In the genomic region with DNA sequence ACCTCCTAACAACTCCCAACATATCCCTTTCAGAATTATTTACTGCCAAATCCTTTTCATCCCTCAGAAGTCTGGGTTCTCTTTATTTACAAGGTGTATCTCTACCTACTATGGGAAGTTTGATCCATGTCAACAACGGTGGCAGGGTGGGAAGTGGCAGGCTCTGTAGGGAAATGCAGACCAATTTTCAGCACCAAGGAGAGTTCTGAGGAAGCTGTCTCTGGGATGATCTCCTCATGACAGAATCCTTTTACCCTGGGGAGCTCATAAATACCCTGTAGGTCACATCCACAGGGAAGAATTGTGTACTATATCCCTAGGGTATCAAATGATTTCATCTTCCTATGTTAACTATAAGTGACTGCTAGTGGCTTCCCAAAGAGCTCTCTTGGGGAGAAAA, we compare ENCODE assay signal across 18 cellular contexts.
DNase-seq lines count a peak whose midpoint lies in the region; ATAC-seq and TF ChIP-seq lines count a peak whose summit lies in the region.
"Had no signal": no experiment of that assay in that cellular context is flagged by ENCODE, and none has a peak within 500 bp of the region (broad histone marks: within the 10 kb centered on the region; RNA-seq: fewer than 3 reads in every experiment).

No MANE protein-coding gene starts in this region.

- WGBS in SK-N-SH (ENCODE audit: low lambda C conversion rate), result 0% methylated on average over 1 of the region's 1 CpG

- no peak for TF ChIP-seq EP300 in SK-N-SH (IDR thresholded peaks at IDR 0.05; ENCODE audit: borderline replicate concordance in 1 of 2, low read depth in 1 of 2, low read length in 1 of 2)

- no peaks in the 10 kb centered on the region for H3K36me3 ChIP-seq in HCT116 (ENCODE audit: control insufficient read depth in 1 of 2, insufficient read depth in 2 of 2, low read length in 2 of 2)
- H3K36me3 ChIP-seq in SK-N-SH (replicated peaks in 1 of 2; ENCODE audit: control insufficient read depth in 1 of 2, insufficient read depth in 2 of 2, low read length in 1 of 2), result no peaks in the 10 kb centered on the region
- H3K36me3 ChIP-seq: BLaER1, heart left ventricle had no signal

- no TSS peak for BruUV-seq in HCT116 (replicated peaks; lab: Mats Ljungman, UMichigan)

- RAD21 ChIA-PET in HCT116 (lab: Charles Lee; ENCODE audit: low non-redundant PET in 1 of 2, low total read pairs in 2 of 2, uncharacterized antibody in 2 of 2, unreplicated experiment in 2 of 2), result no interaction called here

- H3F3A ChIP-seq in SK-N-SH (replicated peaks; ENCODE audit: insufficient read depth), result no peaks in the 10 kb centered on the region

- H4K20me1 ChIP-seq in HCT116 (ENCODE audit: insufficient read depth) (no peaks in the 10 kb centered on the region), SK-N-SH (ENCODE audit: insufficient read depth) (no peaks in the 10 kb centered on the region)
- H4K20me1 ChIP-seq: BLaER1 had no signal

- H3K79me2 ChIP-seq in HCT116 (ENCODE audit: insufficient read depth, low read length), result no peaks in the 10 kb centered on the region
- H3K79me2 ChIP-seq in SK-N-SH (ENCODE audit: insufficient read depth), result no peaks in the 10 kb centered on the region

- CTCF ChIA-PET in HCT116 (lab: Charles Lee), result no interaction called here
- CTCF ChIA-PET in SK-N-SH (lab: Yijun Ruan, JAX), result interaction anchor here (3.3 kb wide), 1 partner anchor 23 kb away, joined by 10 read pairs; no protein-coding TSS in a partner anchor

- ATAC-seq in HCT116 (0 out of 2 replicates have a peak, but pooled peaks have one; percentile 42), HG03457 (IDR thresholded peaks at IDR 0.05; ENCODE audit: unreplicated experiment) (no peak), HG03045 (IDR thresholded peaks at IDR 0.05; ENCODE audit: unreplicated experiment) (no peak)
- ATAC-seq: heart left ventricle, left cardiac atrium had no signal

- H2AFZ ChIP-seq in HCT116 (ENCODE audit: low read depth, low read length, poor library complexity, severe bottlenecking) (no peak overlapping the region), SK-N-SH (ENCODE audit: low read depth) (no peak overlapping the region)

- TF ChIP-seq RAD21 in HCT116 (IDR thresholded peaks at IDR 0.05; ENCODE audit: low read depth) (no peak), SK-N-SH (IDR thresholded peaks at IDR 0.05; ENCODE audit: low read length) (no peak)

- peaks cover 10 to 21% of the 10 kb centered on the region in 2 experiments for H3K4me1 ChIP-seq in HCT116 (ENCODE audit: control insufficient read depth in 1 of 2, insufficient read depth in 2 of 2, low read length in 2 of 2)
- no peaks in the 10 kb centered on the region for H3K4me1 ChIP-seq in SK-N-SH (ENCODE audit: control insufficient read depth in 1 of 2, insufficient read depth in 2 of 2, low read depth in 1 of 2, low read length in 1 of 2)
- H3K4me1 ChIP-seq: heart left ventricle had no signal

- H3K9ac ChIP-seq in HCT116 (ENCODE audit: low read length) (no peak overlapping the region), SK-N-SH (no peak overlapping the region)
- H3K9ac ChIP-seq: BLaER1 had no signal

- H3K27me3 ChIP-seq in HCT116 (ENCODE audit: insufficient read depth, low read length) (0 out of 2 replicates have a peak, but pooled peaks cover 9% of the 10 kb centered on the region), SK-N-SH (ENCODE audit: insufficient read depth) (no peaks in the 10 kb centered on the region; the same call in 1 of the 2 replicates)
- H3K27me3 ChIP-seq: BLaER1 had no signal

- intact Hi-C loops in HCT116 (cut with micrococcal nuclease), result no loop called here

- H3K9me2 ChIP-seq in HCT116 (ENCODE audit: insufficient read depth) (no peaks in the 10 kb centered on the region), SK-N-SH (no peaks in the 10 kb centered on the region)

- POLR2A ChIA-PET in HCT116 (lab: Charles Lee), result no interaction called here
- POLR2A ChIA-PET in SK-N-SH (lab: Yijun Ruan, JAX), result no interaction called here

- no peak overlapping the region for H3K27ac ChIP-seq in HCT116 (ENCODE audit: low read depth, low read length)
- H3K27ac ChIP-seq in SK-N-SH (ENCODE audit: low read depth in 2 of 2, low read length in 1 of 2), result no peak overlapping the region
- H3K27ac ChIP-seq: BLaER1, heart left ventricle had no signal

- TF ChIP-seq CTCF in HCT116 (IDR thresholded peaks at IDR 0.05 in 2 of 3, conservative IDR thresholded peaks at IDR 0.05 in 1 of 3; ENCODE audit: borderline replicate concordance in 1 of 3, insufficient read depth in 1 of 3, low read depth in 2 of 3, low read length in 2 of 3) (no peak), SK-N-SH (IDR thresholded peaks at IDR 0.05) (no peak)

- TF ChIP-seq POLR2A in HCT116 (IDR thresholded peaks at IDR 0.05; ENCODE audit: borderline replicate concordance, extremely low read depth, insufficient read depth, insufficient read length), result no peak

- H3K9me3 ChIP-seq in HCT116 (ENCODE audit: control insufficient read depth in 1 of 2, insufficient read depth in 1 of 2, low read depth in 1 of 2, low read length in 2 of 2) (no peaks in the 10 kb centered on the region), SK-N-SH (no peaks in the 10 kb centered on the region)
- H3K9me3 ChIP-seq: BLaER1, heart left ventricle had no signal

- H3K4me3 ChIP-seq in HCT116 (replicated peaks in 1 of 2; ENCODE audit: low read depth in 1 of 2, low read length in 2 of 2) (no peak overlapping the region), SK-N-SH (ENCODE audit: low read depth in 2 of 2, low read length in 1 of 2) (no peak overlapping the region)
- H3K4me3 ChIP-seq: BLaER1, heart left ventricle had no signal

- DNase-seq in AG08395 (ENCODE audit: low spot score) (peak; percentile 25), HCT116 (ENCODE audit: low read depth, low spot score) (no peak), SK-N-SH (no peak), iPS-NIHi11 (ENCODE audit: low spot score) (peak; percentile 76), NCI-H1105 (lab: John Stamatoyannopoulos, UW) (no peak)
- no peak for DNase-seq in stimulated activated CD4-positive, alpha-beta T cell treated with anti-CD3 and anti-CD28 coated beads, Interleukin-2, amount 100 ng/mL, for 48 hours
- DNase-seq: activated CD4-positive, alpha-beta T cell treated with anti-CD3 and anti-CD28 coated beads for 4 hours; amygdala; cortex of kidney; DND-41; erythroblast; heart left ventricle; left cardiac atrium; NCI-H1092 treated with DMSO at 0.1 percent for 48 hours; NCI-H524 had no signal

- no peak overlapping the region for H3K4me2 ChIP-seq in HCT116 (ENCODE audit: low read length)
- no peak overlapping the region for H3K4me2 ChIP-seq in SK-N-SH
- H3K4me2 ChIP-seq: BLaER1 had no signal

TF ChIP-seq in HCT116, 20 proteins besides CTCF, POLR2A, EP300 and RAD21 (continues in another document):
- no peak for TF ChIP-seq YY1 (IDR thresholded peaks at IDR 0.05; ENCODE audit: extremely low read depth, insufficient replicate concordance, low read depth, low read length)
- TF ChIP-seq SP1 (IDR thresholded peaks at IDR 0.05; ENCODE audit: low read depth), result no peak
- no peak for TF ChIP-seq SRF (IDR thresholded peaks at IDR 0.05; ENCODE audit: low read depth)

TF ChIP-seq in SK-N-SH, 30 proteins besides CTCF, POLR2A, EP300 and RAD21:
- TF ChIP-seq, protein P1, sequence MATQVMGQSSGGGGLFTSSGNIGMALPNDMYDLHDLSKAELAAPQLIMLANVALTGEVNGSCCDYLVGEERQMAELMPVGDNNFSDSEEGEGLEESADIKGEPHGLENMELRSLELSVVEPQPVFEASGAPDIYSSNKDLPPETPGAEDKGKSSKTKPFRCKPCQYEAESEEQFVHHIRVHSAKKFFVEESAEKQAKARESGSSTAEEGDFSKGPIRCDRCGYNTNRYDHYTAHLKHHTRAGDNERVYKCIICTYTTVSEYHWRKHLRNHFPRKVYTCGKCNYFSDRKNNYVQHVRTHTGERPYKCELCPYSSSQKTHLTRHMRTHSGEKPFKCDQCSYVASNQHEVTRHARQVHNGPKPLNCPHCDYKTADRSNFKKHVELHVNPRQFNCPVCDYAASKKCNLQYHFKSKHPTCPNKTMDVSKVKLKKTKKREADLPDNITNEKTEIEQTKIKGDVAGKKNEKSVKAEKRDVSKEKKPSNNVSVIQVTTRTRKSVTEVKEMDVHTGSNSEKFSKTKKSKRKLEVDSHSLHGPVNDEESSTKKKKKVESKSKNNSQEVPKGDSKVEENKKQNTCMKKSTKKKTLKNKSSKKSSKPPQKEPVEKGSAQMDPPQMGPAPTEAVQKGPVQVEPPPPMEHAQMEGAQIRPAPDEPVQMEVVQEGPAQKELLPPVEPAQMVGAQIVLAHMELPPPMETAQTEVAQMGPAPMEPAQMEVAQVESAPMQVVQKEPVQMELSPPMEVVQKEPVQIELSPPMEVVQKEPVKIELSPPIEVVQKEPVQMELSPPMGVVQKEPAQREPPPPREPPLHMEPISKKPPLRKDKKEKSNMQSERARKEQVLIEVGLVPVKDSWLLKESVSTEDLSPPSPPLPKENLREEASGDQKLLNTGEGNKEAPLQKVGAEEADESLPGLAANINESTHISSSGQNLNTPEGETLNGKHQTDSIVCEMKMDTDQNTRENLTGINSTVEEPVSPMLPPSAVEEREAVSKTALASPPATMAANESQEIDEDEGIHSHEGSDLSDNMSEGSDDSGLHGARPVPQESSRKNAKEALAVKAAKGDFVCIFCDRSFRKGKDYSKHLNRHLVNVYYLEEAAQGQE (IDR thresholded peaks at IDR 0.05; ENCODE audit: low read depth, low read length), result peak; percentile 95
- TF ChIP-seq TCF12 (IDR thresholded peaks at IDR 0.05), result no peak
- no peak for TF ChIP-seq TAF1 (IDR thresholded peaks at IDR 0.05; ENCODE audit: borderline replicate concordance, low read depth, low read length)
- TF ChIP-seq GATA2 (CRISPR knock-in tag; IDR thresholded peaks at IDR 0.05), result no peak
- no peak for TF ChIP-seq GABPA (IDR thresholded peaks at IDR 0.05; ENCODE audit: low read depth)
- TF ChIP-seq RCOR1 (IDR thresholded peaks at IDR 0.05; ENCODE audit: low read length), result no peak

Comparison
In these comparisons a context has a peak if more than half of its experiments do, and no peak if none do; other contexts are left out.
1. DNase-seq: peak in AG08395 (single experiment) and iPS-NIHi11 (single experiment); none in HCT116 (single experiment), SK-N-SH (single experiment), stimulated activated CD4-positive, alpha-beta T cell treated with anti-CD3 and anti-CD28 coated beads, Interleukin-2, amount 100 ng/mL, for 48 hours (0 of 2) and NCI-H1105 (single experiment).